In genomic region chr12:21453312-21453852, GRCh38 we compare ENCODE assay signal across 15 cellular contexts. TPM values are rescaled to one million over a fixed set of nuclear protein-coding genes. Genes with fewer than 3 reads are reported as not detected.
DNase-seq lines count a peak whose midpoint lies in the region; ATAC-seq, FAIRE-seq and TF ChIP-seq lines count a peak whose summit lies in the region.
"Had no signal": no experiment of that assay in that cellular context is flagged by ENCODE, and none has a peak within 500 bp of the region (broad histone marks: within the 10 kb centered on the region; RNA-seq: fewer than 3 reads in every experiment).

No MANE protein-coding gene starts in this region.

- H3K27me3 Mint-ChIP-seq in CD8-positive, alpha-beta T cell (ENCODE audit: low read depth) = no peaks in the 10 kb centered on the region
- H3K27me3 Mint-ChIP-seq in activated T-helper 1 cell treated with anti-CD3 and anti-CD28 coated beads, Interleukin-12 subunit alpha, Interleukin-12 subunit beta, Interleukin-2, Interleukin-4 antibody, amounts not matched to agents 30 ng/mL and 10 ng/mL and 1 ng/mL, durations not matched to agents 14 hours and 24 hours and 36 hours (ENCODE audit: insufficient read depth) = no peaks in the 10 kb centered on the region

- TF ChIP-seq POLR2A in H54 (IDR thresholded peaks at IDR 0.05; ENCODE audit: low read depth, low read length) (no peak), erythroblast (IDR thresholded peaks at IDR 0.05; ENCODE audit: low read length) (no peak)

- H3K4me1 ChIP-seq in CD8-positive, alpha-beta T cell (ENCODE audit: insufficient read depth, low read length) = peaks cover 26% of the 10 kb centered on the region
- H3K4me1 ChIP-seq: gastrocnemius medialis had no signal

- H3K4me1 Mint-ChIP-seq in CD8-positive, alpha-beta T cell (ENCODE audit: low read depth) = peaks cover 43% of the 10 kb centered on the region
- H3K4me1 Mint-ChIP-seq in activated T-helper 1 cell treated with anti-CD3 and anti-CD28 coated beads, Interleukin-12 subunit alpha, Interleukin-12 subunit beta, Interleukin-2, Interleukin-4 antibody, amounts not matched to agents 30 ng/mL and 10 ng/mL and 1 ng/mL, durations not matched to agents 14 hours and 24 hours and 36 hours (ENCODE audit: low read depth) = peaks cover 69% of the 10 kb centered on the region

- intact Hi-C loops in CD8-positive, alpha-beta T cell (cut with DNase I, micrococcal nuclease) = loop anchor here in 1 of 2 experiments (10.0 kb wide), 1 partner anchor 161 kb away; no protein-coding TSS in a partner anchor
- intact Hi-C loops in activated T-helper 1 cell treated with anti-CD3 and anti-CD28 coated beads, Interleukin-12 subunit alpha, Interleukin-12 subunit beta, Interleukin-2, Interleukin-4 antibody, amounts not matched to agents 30 ng/mL and 10 ng/mL and 1 ng/mL, durations not matched to agents 14 hours and 24 hours and 36 hours (cut with micrococcal nuclease) = loop anchor here (5.0 to 10.0 kb wide), 2 partner anchors 951 to 1776 kb away; no protein-coding TSS in a partner anchor
- intact Hi-C loops in left ventricle myocardium superior (cut with micrococcal nuclease) = no loop called here

- no peak for FAIRE-seq in H54 (lab: Jason Lieb, UNC)

- CTCF ChIA-PET in CD8-positive, alpha-beta T cell (lab: Charles Lee) = no interaction called here

- H3K36me3 Mint-ChIP-seq in CD8-positive, alpha-beta T cell = peaks cover 62% of the 10 kb centered on the region
- peaks cover 45% of the 10 kb centered on the region for H3K36me3 Mint-ChIP-seq in activated T-helper 1 cell treated with anti-CD3 and anti-CD28 coated beads, Interleukin-12 subunit alpha, Interleukin-12 subunit beta, Interleukin-2, Interleukin-4 antibody, amounts not matched to agents 30 ng/mL and 10 ng/mL and 1 ng/mL, durations not matched to agents 14 hours and 24 hours and 36 hours (ENCODE audit: low read depth)

- H3K9me3 Mint-ChIP-seq in CD8-positive, alpha-beta T cell = no peaks in the 10 kb centered on the region
- H3K9me3 Mint-ChIP-seq in activated T-helper 1 cell treated with anti-CD3 and anti-CD28 coated beads, Interleukin-12 subunit alpha, Interleukin-12 subunit beta, Interleukin-2, Interleukin-4 antibody, amounts not matched to agents 30 ng/mL and 10 ng/mL and 1 ng/mL, durations not matched to agents 14 hours and 24 hours and 36 hours = no peaks in the 10 kb centered on the region
- H3K9me3 Mint-ChIP-seq: natural killer cell had no signal

- ATAC-seq in CD8-positive, alpha-beta T cell = peak; percentile 25
- peak; percentile 94 for ATAC-seq in GM18909 (IDR thresholded peaks at IDR 0.05; ENCODE audit: poor library complexity, unreplicated experiment)
- ATAC-seq in HG03108 (IDR thresholded peaks at IDR 0.05; ENCODE audit: unreplicated experiment) = peak; percentile 94
- no peak for ATAC-seq in left ventricle myocardium superior
- ATAC-seq: gastrocnemius medialis, PC-3 had no signal

- POLR2A ChIA-PET in CD8-positive, alpha-beta T cell (lab: Charles Lee) = interaction anchor here (2.8 kb wide), 1 partner anchor 16 kb away, joined by 21 read pairs; the partner anchor contains the start of gene PYROXD1

- TF ChIP-seq CTCF in CD8-positive, alpha-beta T cell (IDR thresholded peaks at IDR 0.05) = no peak

- H3K4me3 Mint-ChIP-seq in CD8-positive, alpha-beta T cell = peak overlapping the region; percentile 73
- H3K4me3 Mint-ChIP-seq in activated T-helper 1 cell treated with anti-CD3 and anti-CD28 coated beads, Interleukin-12 subunit alpha, Interleukin-12 subunit beta, Interleukin-2, Interleukin-4 antibody, amounts not matched to agents 30 ng/mL and 10 ng/mL and 1 ng/mL, durations not matched to agents 14 hours and 24 hours and 36 hours = peak overlapping the region; percentile 45
- H3K4me3 Mint-ChIP-seq: natural killer cell had no signal

- peak overlapping the region; percentile 17 for H3K27ac ChIP-seq in CD8-positive, alpha-beta T cell (ENCODE audit: low read depth, low read length)
- H3K27ac ChIP-seq: gastrocnemius medialis had no signal

- H3K27ac Mint-ChIP-seq in CD8-positive, alpha-beta T cell = peak overlapping the region; percentile 89
- H3K27ac Mint-ChIP-seq in activated T-helper 1 cell treated with anti-CD3 and anti-CD28 coated beads, Interleukin-12 subunit alpha, Interleukin-12 subunit beta, Interleukin-2, Interleukin-4 antibody, amounts not matched to agents 30 ng/mL and 10 ng/mL and 1 ng/mL, durations not matched to agents 14 hours and 24 hours and 36 hours = peak overlapping the region; percentile 70

- DNase-seq in CD8-positive, alpha-beta T cell = no peak
- DNase-seq in activated T-helper 1 cell treated with anti-CD3 and anti-CD28 coated beads, Interleukin-12 subunit alpha, Interleukin-12 subunit beta, Interleukin-2, Interleukin-4 antibody, amounts not matched to agents 30 ng/mL and 10 ng/mL and 1 ng/mL, durations not matched to agents 14 hours and 24 hours and 36 hours (ENCODE audit: low spot score) = peak; percentile 9
- DNase-seq in NCI-H1694 treated with DMSO at 0.1 percent for 48 hours (lab: John Stamatoyannopoulos, UW) = no peak
- DNase-seq in H54 (ENCODE audit: insufficient read length, low spot score) = no peak
- DNase-seq in left ventricle myocardium superior = no peak
- no peak for DNase-seq in erythroblast (lab: John Stamatoyannopoulos, UW)
- DNase-seq: activated CD4-positive, alpha-beta T cell treated with anti-CD3 and anti-CD28 coated beads, Interleukin-2, amount 50 U/mL, for 4 hours; effector CD8-positive, alpha-beta T cell; EL; gastrocnemius medialis; H7; natural killer cell; PC-3 had no signal

- H3K4me3 ChIP-seq in CD8-positive, alpha-beta T cell (ENCODE audit: low read depth, low read length) = no peak overlapping the region
- H3K4me3 ChIP-seq: gastrocnemius medialis had no signal

- H3K36me3 ChIP-seq in CD8-positive, alpha-beta T cell (ENCODE audit: insufficient read depth, low read length) = peaks cover 3% of the 10 kb centered on the region

- no peaks in the 10 kb centered on the region for H3K27me3 ChIP-seq in CD8-positive, alpha-beta T cell (ENCODE audit: insufficient read depth, low read length)
- H3K27me3 ChIP-seq: gastrocnemius medialis had no signal

- H3K9me3 ChIP-seq in CD8-positive, alpha-beta T cell (ENCODE audit: low read length) = no peaks in the 10 kb centered on the region
- H3K9me3 ChIP-seq: gastrocnemius medialis had no signal

RNA-seq across cellular contexts. Expression of gene PYROXD1, which starts 15.9 kb away (rescaled TPM):
- 10 to 100 TPM; 46.7 to 51.6 TPM for total RNA-seq in CD8-positive, alpha-beta T cell
- total RNA-seq in activated T-helper 1 cell treated with anti-CD3 and anti-CD28 coated beads, Interleukin-12 subunit alpha, Interleukin-12 subunit beta, Interleukin-2, Interleukin-4 antibody, amounts not matched to agents 30 ng/mL and 10 ng/mL and 1 ng/mL, durations not matched to agents 14 hours and 24 hours and 36 hours = 36.0 TPM in 2 replicates
- total RNA-seq in left ventricle myocardium superior = 16.0 TPM

RNA-seq across cellular contexts. Expression of gene RECQL, which starts 48.1 kb away (rescaled TPM):
- 10 to 100 TPM in 1 of 2 experiments, 1 to 10 TPM in 1; 9.9 to 14.6 TPM for total RNA-seq in CD8-positive, alpha-beta T cell
- 56.4 and 60.6 TPM in 2 replicates for total RNA-seq in activated T-helper 1 cell treated with anti-CD3 and anti-CD28 coated beads, Interleukin-12 subunit alpha, Interleukin-12 subunit beta, Interleukin-2, Interleukin-4 antibody, amounts not matched to agents 30 ng/mL and 10 ng/mL and 1 ng/mL, durations not matched to agents 14 hours and 24 hours and 36 hours
- 21.4 TPM for total RNA-seq in left ventricle myocardium superior

RNA-seq across cellular contexts. Expression of gene GOLT1B, which starts 48.2 kb away (rescaled TPM):
- 10 to 100 TPM; 45.2 to 52.9 TPM for total RNA-seq in CD8-positive, alpha-beta T cell
- total RNA-seq in activated T-helper 1 cell treated with anti-CD3 and anti-CD28 coated beads, Interleukin-12 subunit alpha, Interleukin-12 subunit beta, Interleukin-2, Interleukin-4 antibody, amounts not matched to agents 30 ng/mL and 10 ng/mL and 1 ng/mL, durations not matched to agents 14 hours and 24 hours and 36 hours = 42.6 and 46.5 TPM in 2 replicates
- total RNA-seq in left ventricle myocardium superior = 14.8 TPM
